13 cellular contexts compared by ENCODE assay signal in genomic region chr6:34524989-34525388, GRCh38. TPM values are rescaled to one million over a fixed set of nuclear protein-coding genes. Genes with fewer than 3 reads are reported as not detected.
DNase-seq lines count a peak whose midpoint lies in the region; ATAC-seq and TF ChIP-seq lines count a peak whose summit lies in the region.
"Had no signal": no experiment of that assay in that cellular context is flagged by ENCODE, and none has a peak within 500 bp of the region (broad histone marks: within the 10 kb centered on the region; RNA-seq: fewer than 3 reads in every experiment).

No MANE protein-coding gene starts in this region.

- H3K4me3 Mint-ChIP-seq in activated CD4-positive, alpha-beta T cell treated with anti-CD3 and anti-CD28 coated beads, Interleukin-2, amount 10 ng/mL, durations not matched to agents 24 days and 14 days: no peak overlapping the region

- no peak for ATAC-seq in Right ventricle myocardium superior (ENCODE audit: poor library complexity)

- no peaks in the 10 kb centered on the region for H3K79me2 ChIP-seq in hepatocyte

- H3K27me3 ChIP-seq in left ventricle myocardium inferior (ENCODE audit: low read depth) (no peaks in the 10 kb centered on the region), hepatocyte (no peaks in the 10 kb centered on the region)
- H3K27me3 ChIP-seq: BLaER1 treated with 17β-estradiol and CSF1 and Interleukin-3, amounts not matched to agents 10 nM and 100 nM had no signal

- no peaks in the 10 kb centered on the region for H3K4me1 Mint-ChIP-seq in activated CD4-positive, alpha-beta T cell treated with anti-CD3 and anti-CD28 coated beads, Interleukin-2, amount 10 ng/mL, durations not matched to agents 24 days and 14 days

- no peaks in the 10 kb centered on the region for H3K36me3 Mint-ChIP-seq in activated CD4-positive, alpha-beta T cell treated with anti-CD3 and anti-CD28 coated beads, Interleukin-2, amount 10 ng/mL, durations not matched to agents 24 days and 14 days (ENCODE audit: low read depth)
- H3K36me3 Mint-ChIP-seq: CD4-positive, CD25-positive, alpha-beta regulatory T cell had no signal

- H3K27ac Mint-ChIP-seq in activated CD4-positive, alpha-beta T cell treated with anti-CD3 and anti-CD28 coated beads, Interleukin-2, amount 10 ng/mL, durations not matched to agents 24 days and 14 days: no peak overlapping the region
- H3K27ac Mint-ChIP-seq: CD4-positive, CD25-positive, alpha-beta regulatory T cell had no signal

- H3K4me2 ChIP-seq in hepatocyte: no peak overlapping the region
- H3K4me2 ChIP-seq: BLaER1 treated with 17β-estradiol and CSF1 and Interleukin-3, amounts not matched to agents 10 nM and 100 nM had no signal

- H2AFZ ChIP-seq in hepatocyte: no peak overlapping the region
- H2AFZ ChIP-seq: GM23248 had no signal

- H3K4me3 ChIP-seq in left ventricle myocardium inferior (no peak overlapping the region), hepatocyte (no peak overlapping the region), foreskin fibroblast (ENCODE audit: low read depth in 1 of 2, low read length in 2 of 2) (no peak overlapping the region)
- H3K4me3 ChIP-seq: BLaER1 treated with 17β-estradiol and CSF1 and Interleukin-3, amounts not matched to agents 10 nM and 100 nM; GM23248 had no signal

- H3K4me1 ChIP-seq in left ventricle myocardium inferior (peaks cover 16% of the 10 kb centered on the region), hepatocyte (ENCODE audit: insufficient read depth) (peaks cover 12% of the 10 kb centered on the region)

- no peaks in the 10 kb centered on the region for H3K36me3 ChIP-seq in left ventricle myocardium inferior
- H3K36me3 ChIP-seq in hepatocyte (replicated peaks; ENCODE audit: insufficient read depth, low read depth): no peaks in the 10 kb centered on the region
- H3K36me3 ChIP-seq: BLaER1 treated with 17β-estradiol and CSF1 and Interleukin-3, amounts not matched to agents 10 nM and 100 nM had no signal

- H3K9me2 ChIP-seq in hepatocyte (replicated peaks; ENCODE audit: insufficient read depth): no peaks in the 10 kb centered on the region

- TF ChIP-seq CTCF in left ventricle myocardium inferior (IDR thresholded peaks at IDR 0.05; ENCODE audit: borderline replicate concordance): no peak
- no peak for TF ChIP-seq CTCF in hepatocyte (IDR thresholded peaks at IDR 0.05; ENCODE audit: poor library complexity)
- TF ChIP-seq CTCF in foreskin fibroblast (IDR thresholded peaks at IDR 0.05; ENCODE audit: low read depth, low read length): no peak

- no peaks in the 10 kb centered on the region for H3K9me3 ChIP-seq in left ventricle myocardium inferior (replicated peaks)
- no peaks in the 10 kb centered on the region for H3K9me3 ChIP-seq in hepatocyte (ENCODE audit: low read depth)
- H3K9me3 ChIP-seq: BLaER1 treated with 17β-estradiol and CSF1 and Interleukin-3, amounts not matched to agents 10 nM and 100 nM had no signal

- WGBS in hepatocyte (ENCODE audit: low lambda C conversion rate, missing lambda C conversion rate): 61% methylated on average over 5 of the region's 5 CpGs

- H4K20me1 ChIP-seq in hepatocyte (ENCODE audit: insufficient read depth, poor library complexity, severe bottlenecking): no peaks in the 10 kb centered on the region

- intact Hi-C loops in left ventricle myocardium inferior (cut with micrococcal nuclease) (loop anchor here (5.0 kb wide), 1 partner anchor 82 kb away; no protein-coding TSS in a partner anchor), Right ventricle myocardium superior (cut with DNase I) (no loop called here), posterior vena cava (cut with DNase I) (loop anchor here in 1 of 2 donors (5.0 kb wide), 1 partner anchor 82 kb away; no protein-coding TSS in a partner anchor)
- intact Hi-C loops in activated CD4-positive, alpha-beta T cell treated with anti-CD3 and anti-CD28 coated beads, Interleukin-2, amount 10 ng/mL, durations not matched to agents 24 days and 14 days (cut with micrococcal nuclease): no loop called here

- H3K27ac ChIP-seq in left ventricle myocardium inferior (replicated peaks) (no peak overlapping the region), hepatocyte (peak overlapping the region; percentile 72)
- H3K27ac ChIP-seq: BLaER1 treated with 17β-estradiol and CSF1 and Interleukin-3, amounts not matched to agents 10 nM and 100 nM; GM23248 had no signal

- peaks cover 2% of the 10 kb centered on the region for H3K27me3 Mint-ChIP-seq in activated CD4-positive, alpha-beta T cell treated with anti-CD3 and anti-CD28 coated beads, Interleukin-2, amount 10 ng/mL, durations not matched to agents 24 days and 14 days

- no peaks in the 10 kb centered on the region for H3K9me3 Mint-ChIP-seq in activated CD4-positive, alpha-beta T cell treated with anti-CD3 and anti-CD28 coated beads, Interleukin-2, amount 10 ng/mL, durations not matched to agents 24 days and 14 days
- H3K9me3 Mint-ChIP-seq: CD4-positive, CD25-positive, alpha-beta regulatory T cell had no signal

- DNase-seq in left ventricle myocardium inferior (peak; percentile 2), Right ventricle myocardium superior (no peak), hepatocyte (ENCODE audit: low spot score) (no peak), posterior vena cava (ENCODE audit: low spot score) (peak; percentile 23), foreskin fibroblast (no peak), inferior parietal cortex (ENCODE audit: extremely low spot score) (no peak)
- no peak for DNase-seq in activated CD4-positive, alpha-beta T cell treated with anti-CD3 and anti-CD28 coated beads, Interleukin-2, amount 10 ng/mL, durations not matched to agents 24 days and 14 days
- DNase-seq: 8988T; ACHN; CD4-positive, CD25-positive, alpha-beta regulatory T cell; DMS79; GM23248 had no signal

RNA-seq across cellular contexts. Expression of gene SPDEF, which starts 31.1 kb away (rescaled TPM):
- total RNA-seq in left ventricle myocardium inferior (0.11 TPM), Right ventricle myocardium superior (not detected), hepatocyte (0.48 and 1.5 TPM in 2 replicates), posterior vena cava (not detected)
- polyA plus RNA-seq in hepatocyte: 0.34 and 0.80 TPM in 2 replicates
- total RNA-seq in activated CD4-positive, alpha-beta T cell treated with anti-CD3 and anti-CD28 coated beads, Interleukin-2, amount 10 ng/mL, durations not matched to agents 24 days and 14 days: not detected in 2 replicates
- total RNA-seq: GM23248 had no signal
- polyA plus RNA-seq: CD4-positive, CD25-positive, alpha-beta regulatory T cell; GM23248 had no signal

RNA-seq across cellular contexts. Expression of gene PACSIN1, which starts 59.1 kb away (rescaled TPM):
- total RNA-seq in left ventricle myocardium inferior (15.2 TPM), Right ventricle myocardium superior (11.3 TPM), hepatocyte (0.37 TPM in 1 of 2 replicates, not detected in the other), posterior vena cava (under 1 TPM in 1 of 2 donors, not detected in 1; 0.09 TPM)
- 0.05 and 0.33 TPM in 2 replicates for polyA plus RNA-seq in hepatocyte
- total RNA-seq in activated CD4-positive, alpha-beta T cell treated with anti-CD3 and anti-CD28 coated beads, Interleukin-2, amount 10 ng/mL, durations not matched to agents 24 days and 14 days: not detected in 2 replicates
- total RNA-seq: GM23248 had no signal
- polyA plus RNA-seq: GM23248 had no signal

Comparison
In these comparisons a context has a peak if more than half of its experiments do, and no peak if none do; other contexts are left out.
1. DNase-seq: peak in left ventricle myocardium inferior (single experiment) and posterior vena cava (single experiment); none in Right ventricle myocardium superior (single experiment), hepatocyte (single experiment), foreskin fibroblast (0 of 2), inferior parietal cortex (single experiment) and activated CD4-positive, alpha-beta T cell treated with anti-CD3 and anti-CD28 coated beads, Interleukin-2, amount 10 ng/mL, durations not matched to agents 24 days and 14 days (single experiment).